ENCODE assay signal across 1 cellular context in the genomic region with DNA sequence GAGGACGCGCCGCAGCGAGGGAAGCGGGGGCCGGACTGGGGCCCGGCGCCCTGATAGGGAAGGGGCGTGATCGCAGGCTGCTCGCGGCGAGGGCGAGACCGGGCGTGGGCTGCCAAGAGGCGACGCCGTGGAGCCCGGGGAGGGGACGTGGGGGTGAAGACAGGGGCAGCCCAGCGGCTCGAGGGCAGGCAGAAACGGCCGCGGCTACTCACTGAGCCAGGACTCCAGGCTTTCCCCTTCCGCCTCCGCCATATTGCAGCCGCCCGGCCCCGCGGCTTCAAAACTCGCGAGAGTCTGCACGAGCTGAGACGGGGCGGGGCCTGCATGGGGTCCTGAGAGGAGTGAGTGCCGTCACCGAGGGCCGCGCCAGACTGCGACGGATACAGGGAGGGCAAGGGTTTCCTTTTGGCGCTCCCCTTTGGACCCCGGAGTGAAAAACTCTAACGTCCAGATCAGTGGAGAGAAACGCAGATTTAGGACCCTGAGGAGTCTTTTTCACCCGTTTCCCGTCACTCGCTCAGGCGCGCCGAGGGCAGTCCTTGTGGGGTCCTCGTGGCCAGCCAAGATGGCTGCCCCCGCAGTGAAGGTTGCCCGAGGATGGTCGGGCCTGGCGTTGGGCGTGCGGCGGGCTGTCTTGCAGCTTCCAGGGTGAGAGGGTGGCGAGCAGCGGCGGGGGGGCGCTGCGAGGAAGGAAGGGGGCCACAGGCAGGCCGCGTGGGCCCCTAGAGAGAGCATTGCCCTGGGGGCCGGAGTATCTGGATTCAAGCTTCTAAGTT.
A peak's percentile ranks its signal among the peaks of the same experiment; 100 is the strongest.
TF ChIP-seq lines count a peak whose summit lies in the region.

GGA3 (minus strand) TSS at position 271 of the 776 bp plus-strand sequence; CDS start at position 252, 19 bp downstream.
MRPS7 (plus strand) TSS at position 544 of the 776 bp plus-strand sequence; CDS start at position 566, 22 bp downstream.

TF ChIP-seq in HepG2, 621 proteins besides CTCF, POLR2A, EP300 and RAD21 (continued from another document):
- TF ChIP-seq ZNF281 (CRISPR knock-in tag; IDR thresholded peaks at IDR 0.05; ENCODE audit: borderline replicate concordance) (0 out of 2 replicates have a peak, but pooled peaks have one; percentile 29), ZNF879 (CRISPR knock-in tag; IDR thresholded peaks at IDR 0.05) (peak; percentile 86; the same call in 1 of the 2 replicates), ZNF235 (CRISPR knock-in tag; IDR thresholded peaks at IDR 0.05; ENCODE audit: borderline replicate concordance) (0 out of 2 replicates have a peak, but pooled peaks have one; percentile 65), KAT7 (CRISPR knock-in tag; IDR thresholded peaks at IDR 0.05; ENCODE audit: borderline replicate concordance) (no peak), HNRNPUL1 (IDR thresholded peaks at IDR 0.05; ENCODE audit: low read depth, low read length) (no peak), MAZ (IDR thresholded peaks at IDR 0.05; ENCODE audit: borderline replicate concordance, low read depth, low read length) (peak; percentile 53), MAZ (CRISPR knock-in tag; IDR thresholded peaks at IDR 0.05; ENCODE audit: low read depth) (peak; percentile 87; the same call in 1 of the 2 replicates), ZNF792 (CRISPR knock-in tag; IDR thresholded peaks at IDR 0.05) (peak; percentile 77), ZNF329 (CRISPR knock-in tag; IDR thresholded peaks at IDR 0.05; ENCODE audit: low read depth) (peak; percentile 87), MED13 (CRISPR knock-in tag; IDR thresholded peaks at IDR 0.05) (no peak), ZNF17 (CRISPR knock-in tag; IDR thresholded peaks at IDR 0.05) (no peak), HOMEZ (CRISPR knock-in tag; IDR thresholded peaks at IDR 0.05; ENCODE audit: low read depth) (no peak; the same call in 1 of the 2 replicates), U2AF1 (optimal IDR thresholded peaks at IDR 0.05; ENCODE audit: low read depth, low read length) (peak; percentile 78), ATF4 (CRISPR knock-in tag; IDR thresholded peaks at IDR 0.05) (peak in 1 of 2 experiments; percentile 62; a peak in 2 of 4 replicates), ZNF12 (CRISPR knock-in tag; IDR thresholded peaks at IDR 0.05) (peak; percentile 11), RBM39 (IDR thresholded peaks at IDR 0.05; ENCODE audit: low read depth, low read length, poor library complexity, severe bottlenecking) (peak; percentile 98), CEBPB (IDR thresholded peaks at IDR 0.05; ENCODE audit: borderline replicate concordance, low read depth, low read length) (no peak), ASH2L (IDR thresholded peaks at IDR 0.05; ENCODE audit: insufficient read length, low read depth, low read length) (peak; percentile 99), ZFP1 (CRISPR knock-in tag; IDR thresholded peaks at IDR 0.05) (peak; percentile 55; the same call in 1 of the 2 replicates), ZNF629 (CRISPR knock-in tag; conservative IDR thresholded peaks at IDR 0.05) (no peak; the same call in 1 of the 2 replicates), ZNF143 (CRISPR knock-in tag; IDR thresholded peaks at IDR 0.05) (peak; percentile 37; the same call in 1 of the 2 replicates), ZFP90 (CRISPR knock-in tag; IDR thresholded peaks at IDR 0.05; ENCODE audit: borderline replicate concordance) (peak; percentile 89), ARNT2 (CRISPR knock-in tag; IDR thresholded peaks at IDR 0.05; ENCODE audit: low read depth) (peak; percentile 98), ZNF432 (CRISPR knock-in tag; IDR thresholded peaks at IDR 0.05; ENCODE audit: borderline replicate concordance) (no peak), KMT2A (CRISPR knock-in tag; IDR thresholded peaks at IDR 0.05) (peak; percentile 72; the same call in 1 of the 2 replicates), ZNF10 (CRISPR knock-in tag; IDR thresholded peaks at IDR 0.05; ENCODE audit: borderline replicate concordance, low read depth) (0 out of 2 replicates have a peak, but pooled peaks have one; percentile 70), SKI (IDR thresholded peaks at IDR 0.05; ENCODE audit: partially characterized antibody) (peak; percentile 67), PTBP1 (IDR thresholded peaks at IDR 0.05; ENCODE audit: low read depth, low read length, poor library complexity, severe bottlenecking) (no peak), ZNF34 (CRISPR knock-in tag; IDR thresholded peaks at IDR 0.05; ENCODE audit: borderline replicate concordance) (no peak), RFXANK (CRISPR knock-in tag; IDR thresholded peaks at IDR 0.05) (peak; percentile 32; the same call in 1 of the 2 replicates), TSC22D2 (CRISPR knock-in tag; IDR thresholded peaks at IDR 0.05; ENCODE audit: borderline replicate concordance) (peak; percentile 38; the same call in 1 of the 2 replicates), ZNF232 (CRISPR knock-in tag; IDR thresholded peaks at IDR 0.05; ENCODE audit: borderline replicate concordance) (0 out of 2 replicates have a peak, but pooled peaks have one; percentile 73), ZNF562 (CRISPR knock-in tag; IDR thresholded peaks at IDR 0.05; ENCODE audit: borderline replicate concordance) (no peak), ZNF282 (IDR thresholded peaks at IDR 0.05; ENCODE audit: partially characterized antibody) (no peak)
